ENCODE assay signal across 8 cellular contexts in genomic region chr9:125649315-125649714, GRCh38. TPM values are rescaled to one million over a fixed set of nuclear protein-coding genes. Genes with fewer than 3 reads are reported as not detected.
DNase-seq lines count a peak whose midpoint lies in the region; ATAC-seq and TF ChIP-seq lines count a peak whose summit lies in the region.

No MANE protein-coding gene starts in this region.

- peak overlapping the region; percentile 73 to 96 (median 87) for H3K4me2 ChIP-seq in BLaER1 treated with 17β-estradiol and CSF1 and Interleukin-3, amounts not matched to agents 10 nM and 100 nM
- peak overlapping the region; percentile 83; the same call in 1 of the 2 replicates for H3K4me2 ChIP-seq in IMR-90 (ENCODE audit: low read depth, low read length)

- CTCF ChIA-PET in IMR-90 (lab: Yijun Ruan, JAX) = interaction anchor here (0.6 kb wide), 2 partner anchors 907 to 1059 kb away, joined by 3 to 6 read pairs; no protein-coding TSS in a partner anchor

- H3K18ac ChIP-seq in IMR-90 (ENCODE audit: low read depth, low read length) = peak overlapping the region; percentile 76; the same call in 1 of the 2 replicates

- TF ChIP-seq CTCF in IMR-90 (conservative IDR thresholded peaks at IDR 0.05; ENCODE audit: low read depth, low read length) (no peak), lower lobe of right lung (IDR thresholded peaks at IDR 0.05) (no peak)

- peaks cover 7% of the 10 kb centered on the region for H3K9me1 ChIP-seq in IMR-90 (ENCODE audit: insufficient read depth, low read length)

- H4K5ac ChIP-seq in IMR-90 (ENCODE audit: low read depth, low read length) = peak overlapping the region; percentile 62; the same call in 1 of the 2 replicates

- H3K9ac ChIP-seq in BLaER1 treated with 17β-estradiol and CSF1 and Interleukin-3, amounts not matched to agents 10 nM and 100 nM = peak overlapping the region in 10 of 11 experiments; percentile 35 to 70 (median 58); a peak in 14 of 22 replicates
- H3K9ac ChIP-seq in IMR-90 (ENCODE audit: low read depth, low read length) = no peak overlapping the region; the same call in 1 of the 2 replicates

- POLR2A ChIA-PET in IMR-90 (lab: Charles Lee; ENCODE audit: unreplicated experiment) = no interaction called here

- intact Hi-C loops in IMR-90 (cut with micrococcal nuclease) = no loop called here
- intact Hi-C loops in activated T-helper 1 cell treated with anti-CD3 and anti-CD28 coated beads, Interleukin-12 subunit alpha, Interleukin-12 subunit beta, Interleukin-2, Interleukin-4 antibody, amounts not matched to agents 30 ng/mL and 10 ng/mL and 1 ng/mL, durations not matched to agents 14 hours and 24 hours and 36 hours (cut with micrococcal nuclease) = loop anchor here (5.0 kb wide), 1 partner anchor 868 kb away; no protein-coding TSS in a partner anchor
- intact Hi-C loops in lower lobe of right lung (cut with DNase I) = no loop called here

- H2BK20ac ChIP-seq in IMR-90 (ENCODE audit: low read depth, low read length) = peak overlapping the region; percentile 96

- peak overlapping the region; percentile 87 for H2BK5ac ChIP-seq in IMR-90 (ENCODE audit: low read depth, low read length, poor library complexity, severe bottlenecking)

- peaks cover 64 to 95% (median 82%) of the 10 kb centered on the region in 10 experiments for H3K4me1 ChIP-seq in BLaER1 treated with 17β-estradiol and CSF1 and Interleukin-3, amounts not matched to agents 10 nM and 100 nM
- peaks cover 22% of the 10 kb centered on the region for H3K4me1 ChIP-seq in IMR-90 (ENCODE audit: control insufficient read depth, insufficient read depth, low read length)
- H3K4me1 ChIP-seq in lower lobe of right lung = peaks cover 42% of the 10 kb centered on the region

- peak; percentile 69 for ATAC-seq in IMR-90 (ENCODE audit: low read depth)
- peak; percentile 87 to 88 for ATAC-seq in lower lobe of right lung
- ATAC-seq in GM18861 (IDR thresholded peaks at IDR 0.05; ENCODE audit: unreplicated experiment) = no peak
- no peak for ATAC-seq in HG03280 (IDR thresholded peaks at IDR 0.05; ENCODE audit: unreplicated experiment)

- peaks cover 45 to 84% of the 10 kb centered on the region in 2 experiments for H3K79me1 ChIP-seq in IMR-90 (ENCODE audit: low read depth in 1 of 2, low read length in 2 of 2)

- DNase-seq in IMR-90 (peak; percentile 86), lower lobe of right lung (no peak), retina (no peak)
- DNase-seq in activated T-helper 1 cell treated with anti-CD3 and anti-CD28 coated beads, Interleukin-12 subunit alpha, Interleukin-12 subunit beta, Interleukin-2, Interleukin-4 antibody, amounts not matched to agents 30 ng/mL and 10 ng/mL and 1 ng/mL, durations not matched to agents 14 hours and 24 hours and 36 hours (ENCODE audit: low spot score) = no peak
- DNase-seq in activated CD8-positive, alpha-beta memory T cell treated with anti-CD3 and anti-CD28 coated beads, Interleukin-2, amount 50 U/mL, for 48 hours = no peak

- H3K36me3 ChIP-seq in BLaER1 treated with 17β-estradiol and CSF1 and Interleukin-3, amounts not matched to agents 10 nM and 100 nM = peaks cover 0 to 38% (median 16%) of the 10 kb centered on the region in 11 experiments; a peak in 16 of 22 replicates
- peaks cover 6% of the 10 kb centered on the region; the same call in 1 of the 2 replicates for H3K36me3 ChIP-seq in IMR-90 (ENCODE audit: control insufficient read depth, insufficient read depth, low read length)
- H3K36me3 ChIP-seq in lower lobe of right lung = peaks cover 6% of the 10 kb centered on the region

- peaks cover 77% of the 10 kb centered on the region for H3K4me1 Mint-ChIP-seq in activated T-helper 1 cell treated with anti-CD3 and anti-CD28 coated beads, Interleukin-12 subunit alpha, Interleukin-12 subunit beta, Interleukin-2, Interleukin-4 antibody, amounts not matched to agents 30 ng/mL and 10 ng/mL and 1 ng/mL, durations not matched to agents 14 hours and 24 hours and 36 hours (ENCODE audit: low read depth)

- WGBS in IMR-90 (ENCODE audit: extremely low coverage in 2 of 2, insufficient read length in 1 of 2), 2 experiments = no CpG with 5 or more reads among the region's 6 CpGs

- H3K27me3 ChIP-seq in BLaER1 treated with 17β-estradiol and CSF1 and Interleukin-3, amounts not matched to agents 10 nM and 100 nM = no peaks in the 10 kb centered on the region
- H3K27me3 ChIP-seq in IMR-90 (ENCODE audit: control insufficient read depth, insufficient read depth, low read length) (no peaks in the 10 kb centered on the region), lower lobe of right lung (ENCODE audit: low read depth) (no peaks in the 10 kb centered on the region)

- H3K36me3 Mint-ChIP-seq in activated T-helper 1 cell treated with anti-CD3 and anti-CD28 coated beads, Interleukin-12 subunit alpha, Interleukin-12 subunit beta, Interleukin-2, Interleukin-4 antibody, amounts not matched to agents 30 ng/mL and 10 ng/mL and 1 ng/mL, durations not matched to agents 14 hours and 24 hours and 36 hours (ENCODE audit: low read depth) = peaks cover 26% of the 10 kb centered on the region

- peak overlapping the region; percentile 46; the same call in 1 of the 2 replicates for H4K91ac ChIP-seq in IMR-90 (ENCODE audit: insufficient read depth, low read depth, low read length)

- no peak for TF ChIP-seq POLR2A in IMR-90 (IDR thresholded peaks at IDR 0.05; ENCODE audit: low read depth, low read length)

- H3K9me3 Mint-ChIP-seq in activated T-helper 1 cell treated with anti-CD3 and anti-CD28 coated beads, Interleukin-12 subunit alpha, Interleukin-12 subunit beta, Interleukin-2, Interleukin-4 antibody, amounts not matched to agents 30 ng/mL and 10 ng/mL and 1 ng/mL, durations not matched to agents 14 hours and 24 hours and 36 hours = no peaks in the 10 kb centered on the region

- peak overlapping the region; percentile 85 for H3K27ac Mint-ChIP-seq in activated T-helper 1 cell treated with anti-CD3 and anti-CD28 coated beads, Interleukin-12 subunit alpha, Interleukin-12 subunit beta, Interleukin-2, Interleukin-4 antibody, amounts not matched to agents 30 ng/mL and 10 ng/mL and 1 ng/mL, durations not matched to agents 14 hours and 24 hours and 36 hours

- H3K9me3 ChIP-seq in BLaER1 treated with 17β-estradiol and CSF1 and Interleukin-3, amounts not matched to agents 10 nM and 100 nM (replicated peaks in 1 of 11) = no peaks in the 10 kb centered on the region
- H3K9me3 ChIP-seq in IMR-90 (ENCODE audit: control insufficient read depth, insufficient read depth, low read length) (no peaks in the 10 kb centered on the region), lower lobe of right lung (no peaks in the 10 kb centered on the region)

- peak overlapping the region; percentile 92 for H3K14ac ChIP-seq in IMR-90 (replicated peaks; ENCODE audit: low read depth, low read length)

- H4K8ac ChIP-seq in IMR-90 (ENCODE audit: low read depth in 2 of 2, low read length in 2 of 2) = peak overlapping the region; percentile 72 to 86

- H3K4ac ChIP-seq in IMR-90 (ENCODE audit: low read depth, low read length) = peak overlapping the region; percentile 78

- H3K4me3 ChIP-seq in BLaER1 treated with 17β-estradiol and CSF1 and Interleukin-3, amounts not matched to agents 10 nM and 100 nM = peak overlapping the region in 5 of 10 experiments; percentile 2 to 46 (median 29); a peak in 3 of 20 replicates
- H3K4me3 ChIP-seq in IMR-90 (ENCODE audit: insufficient read depth, low read depth, low read length) (no peak overlapping the region), lower lobe of right lung (no peak overlapping the region)

- peaks cover 0 to 98% (median 12%) of the 10 kb centered on the region in 11 experiments; a peak in 12 of 22 replicates for H4K20me1 ChIP-seq in BLaER1 treated with 17β-estradiol and CSF1 and Interleukin-3, amounts not matched to agents 10 nM and 100 nM
- H4K20me1 ChIP-seq in IMR-90 (ENCODE audit: insufficient read depth, low read length) = no peaks in the 10 kb centered on the region

- H2AK9ac ChIP-seq in IMR-90 (replicated peaks; ENCODE audit: low read depth, low read length, poor library complexity) = no peak overlapping the region

- peak overlapping the region; percentile 89 for H2BK120ac ChIP-seq in IMR-90 (ENCODE audit: low read depth, low read length)

- H2AK5ac ChIP-seq in IMR-90 (ENCODE audit: low read depth, low read length) = peak overlapping the region; percentile 98

- no peaks in the 10 kb centered on the region for H3K27me3 Mint-ChIP-seq in activated T-helper 1 cell treated with anti-CD3 and anti-CD28 coated beads, Interleukin-12 subunit alpha, Interleukin-12 subunit beta, Interleukin-2, Interleukin-4 antibody, amounts not matched to agents 30 ng/mL and 10 ng/mL and 1 ng/mL, durations not matched to agents 14 hours and 24 hours and 36 hours (ENCODE audit: insufficient read depth)

- dilution Hi-C loops in IMR-90 (cut with HindIII; ENCODE audit: low sequenced_read_pairs, unreplicated experiment) = no loop called here

- peak overlapping the region; percentile 54; the same call in 1 of the 2 replicates for H3K56ac ChIP-seq in IMR-90 (ENCODE audit: extremely low read depth, insufficient read depth, low read length)

- in situ Hi-C loops in IMR-90 (cut with MboI; ENCODE audit: low sequenced_read_pairs) = no loop called here

- H3K4me3 Mint-ChIP-seq in activated T-helper 1 cell treated with anti-CD3 and anti-CD28 coated beads, Interleukin-12 subunit alpha, Interleukin-12 subunit beta, Interleukin-2, Interleukin-4 antibody, amounts not matched to agents 30 ng/mL and 10 ng/mL and 1 ng/mL, durations not matched to agents 14 hours and 24 hours and 36 hours = no peak overlapping the region

- H3K23ac ChIP-seq in IMR-90 (ENCODE audit: low read depth, low read length) = peak overlapping the region; percentile 81

- peak overlapping the region; percentile 7; the same call in 1 of the 3 replicates for H2BK15ac ChIP-seq in IMR-90 (ENCODE audit: low read depth, low read length)

- no TSS peak for BruUV-seq in IMR-90 (replicated peaks; lab: Mats Ljungman, UMichigan)

- no peak overlapping the region for H2AFZ ChIP-seq in IMR-90 (replicated peaks; ENCODE audit: low read length, poor library complexity)

- peak overlapping the region in 10 of 11 experiments; percentile 63 to 88 (median 78); a peak in 21 of 22 replicates for H3K27ac ChIP-seq in BLaER1 treated with 17β-estradiol and CSF1 and Interleukin-3, amounts not matched to agents 10 nM and 100 nM
- H3K27ac ChIP-seq in IMR-90 (ENCODE audit: insufficient read depth, low read length) (no peak overlapping the region), lower lobe of right lung (peak overlapping the region; percentile 51)

- no peak for TF ChIP-seq RAD21 in IMR-90 (IDR thresholded peaks at IDR 0.05; ENCODE audit: low read length)

TF ChIP-seq in IMR-90, 13 proteins besides CTCF, POLR2A, EP300 and RAD21 (continues in another document):
- TF ChIP-seq BHLHE40 (IDR thresholded peaks at IDR 0.05; ENCODE audit: low read depth, low read length) = peak; percentile 30; the same call in 1 of the 2 replicates
- TF ChIP-seq RCOR1 (IDR thresholded peaks at IDR 0.05; ENCODE audit: insufficient replicate concordance, low read length) = no peak

RNA-seq across cellular contexts. Expression of gene MAPKAP1, which starts 57.7 kb away (rescaled TPM):
- total RNA-seq in IMR-90 (2012; rRNA removed) (122 and 158 TPM in 2 replicates), lower lobe of right lung (71.5 TPM)
- 75.0 and 87.2 TPM in 2 replicates for polyA plus RNA-seq in IMR-90 (2012; rRNA removed)
- polyA plus RNA-seq in IMR-90 (2012; cell fraction: cytosol; rRNA removed) = 57.5 and 86.3 TPM in 2 replicates
- 53.4 and 70.8 TPM in 2 replicates for polyA plus RNA-seq in IMR-90 (2012; cell fraction: nucleus; rRNA removed; ENCODE audit: low replicate concordance)
- total RNA-seq in activated T-helper 1 cell treated with anti-CD3 and anti-CD28 coated beads, Interleukin-12 subunit alpha, Interleukin-12 subunit beta, Interleukin-2, Interleukin-4 antibody, amounts not matched to agents 30 ng/mL and 10 ng/mL and 1 ng/mL, durations not matched to agents 14 hours and 24 hours and 36 hours = 103 and 108 TPM in 2 replicates

Comparison
In these comparisons a context has a peak if more than half of its experiments do, and no peak if none do; other contexts are left out.
1. ATAC-seq: peak in IMR-90 (single experiment) and lower lobe of right lung (2 of 2); none in GM18861 (single experiment) and HG03280 (single experiment).